ENCODE assay signal across 8 cellular contexts in genomic region chr7:123770378-123770777, GRCh38. TPM values are rescaled to one million over a fixed set of nuclear protein-coding genes. Genes with fewer than 3 reads are reported as not detected.
DNase-seq lines count a peak whose midpoint lies in the region; ATAC-seq and TF ChIP-seq lines count a peak whose summit lies in the region.

No MANE protein-coding gene starts in this region.

- ATAC-seq in GM18517 (IDR thresholded peaks at IDR 0.05; ENCODE audit: unreplicated experiment) (peak; percentile 88), HG02610 (IDR thresholded peaks at IDR 0.05; ENCODE audit: unreplicated experiment) (peak; percentile 96)

- no peaks in the 10 kb centered on the region for H3K36me3 Mint-ChIP-seq in mesothelial cell of epicardium

- no peaks in the 10 kb centered on the region for H3K9me3 Mint-ChIP-seq in mesothelial cell of epicardium

- TF ChIP-seq CTCF in fibroblast of the aortic adventitia (IDR thresholded peaks at IDR 0.05; ENCODE audit: insufficient read depth, low read length), result no peak
- TF ChIP-seq CTCF in mesothelial cell of epicardium (IDR thresholded peaks at IDR 0.05; ENCODE audit: unreplicated experiment), result no peak

- H3K4me3 Mint-ChIP-seq in mesothelial cell of epicardium, result no peak overlapping the region

- H3K27ac Mint-ChIP-seq in mesothelial cell of epicardium, result no peak overlapping the region

- H3K27me3 Mint-ChIP-seq in mesothelial cell of epicardium (ENCODE audit: low read depth), result no peaks in the 10 kb centered on the region

- DNase-seq in NCI-H69 (lab: John Stamatoyannopoulos, UW) (peak; percentile 15), fibroblast of the aortic adventitia (ENCODE audit: low read depth) (peak; percentile 69), mesothelial cell of epicardium (ENCODE audit: low spot score in 2 of 2, unreplicated experiment in 2 of 2) (no peak), NCI-H774 (lab: John Stamatoyannopoulos, UW) (no peak), epidermal melanocyte (ENCODE audit: insufficient read length, low spot score) (no peak)
- no peak for DNase-seq in activated naive CD4-positive, alpha-beta T cell (lab: John Stamatoyannopoulos, UW)

- peaks cover 6% of the 10 kb centered on the region for H3K4me1 Mint-ChIP-seq in mesothelial cell of epicardium

- H3K4me3 ChIP-seq in fibroblast of the aortic adventitia (ENCODE audit: low read depth, low read length), result no peak overlapping the region

RNA-seq across cellular contexts. Expression of gene WASL, which starts 21.6 kb away (rescaled TPM):
- total RNA-seq in fibroblast of the aortic adventitia (ENCODE audit: low replicate concordance) (12.8 and 31.9 TPM in 2 replicates), mesothelial cell of epicardium (34.8 to 35.7 TPM (median 35.0 TPM) in 3 replicates)

Comparison
In these comparisons a context has a peak if more than half of its experiments do, and no peak if none do; other contexts are left out.
1. DNase-seq: peak in NCI-H69 (single experiment) and fibroblast of the aortic adventitia (single experiment); none in activated naive CD4-positive, alpha-beta T cell (0 of 4), mesothelial cell of epicardium (0 of 2), NCI-H774 (single experiment) and epidermal melanocyte (single experiment).